In genomic region chr1:9942939-9943807, GRCh38 we compare ENCODE assay signal across 1 cellular context.
TF ChIP-seq lines count a peak whose summit lies in the region.

TSS of gene LZIC (minus strand) at chr1:9943391. CDS start at chr1:9936619, 6,772 bp downstream.
TSS of gene NMNAT1 (plus strand) at chr1:9943475. CDS start at chr1:9972074, 28,599 bp downstream.

TF ChIP-seq in K562, 482 proteins besides CTCF, POLR2A, EP300 and RAD21 (continued from another document and continues in another):
- peak; percentile 80 for TF ChIP-seq SMAD1 (IDR thresholded peaks at IDR 0.05; ENCODE audit: low read depth, low read length, partially characterized antibody)
- TF ChIP-seq C11orf30 (IDR thresholded peaks at IDR 0.05; ENCODE audit: low read depth): peak; percentile 100
- TF ChIP-seq POLR2AphosphoS5 (IDR thresholded peaks at IDR 0.05; ENCODE audit: control insufficient read depth, insufficient read depth, low read depth, low read length): peak; percentile 96
- TF ChIP-seq RNF219 (CRISPR knock-in tag; IDR thresholded peaks at IDR 0.05): no peak; the same call in 1 of the 2 replicates
- peak; percentile 93 for TF ChIP-seq RNF2 (IDR thresholded peaks at IDR 0.05)
- no peak for TF ChIP-seq RBM15 (IDR thresholded peaks at IDR 0.05; ENCODE audit: insufficient read depth, low read length)
- TF ChIP-seq BHLHE40 (IDR thresholded peaks at IDR 0.05; ENCODE audit: low read length): peak; percentile 59
- TF ChIP-seq, protein P1, sequence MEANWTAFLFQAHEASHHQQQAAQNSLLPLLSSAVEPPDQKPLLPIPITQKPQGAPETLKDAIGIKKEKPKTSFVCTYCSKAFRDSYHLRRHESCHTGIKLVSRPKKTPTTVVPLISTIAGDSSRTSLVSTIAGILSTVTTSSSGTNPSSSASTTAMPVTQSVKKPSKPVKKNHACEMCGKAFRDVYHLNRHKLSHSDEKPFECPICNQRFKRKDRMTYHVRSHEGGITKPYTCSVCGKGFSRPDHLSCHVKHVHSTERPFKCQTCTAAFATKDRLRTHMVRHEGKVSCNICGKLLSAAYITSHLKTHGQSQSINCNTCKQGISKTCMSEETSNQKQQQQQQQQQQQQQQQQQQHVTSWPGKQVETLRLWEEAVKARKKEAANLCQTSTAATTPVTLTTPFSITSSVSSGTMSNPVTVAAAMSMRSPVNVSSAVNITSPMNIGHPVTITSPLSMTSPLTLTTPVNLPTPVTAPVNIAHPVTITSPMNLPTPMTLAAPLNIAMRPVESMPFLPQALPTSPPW (CRISPR knock-in tag; IDR thresholded peaks at IDR 0.05): peak; percentile 86
- peak; percentile 62; the same call in 1 of the 2 replicates for TF ChIP-seq ZNF24 (IDR thresholded peaks at IDR 0.05)
- TF ChIP-seq UBTF (IDR thresholded peaks at IDR 0.05; ENCODE audit: borderline replicate concordance in 1 of 2, low read depth in 2 of 2, low read length in 2 of 2): peak; percentile 97 to 98
- TF ChIP-seq E2F3 (CRISPR knock-in tag; IDR thresholded peaks at IDR 0.05): peak; percentile 55; the same call in 1 of the 2 replicates
- 0 out of 2 replicates have a peak, but pooled peaks have one; percentile 29 for TF ChIP-seq CHCHD3 (CRISPR knock-in tag; IDR thresholded peaks at IDR 0.05)
- TF ChIP-seq CBX1 (IDR thresholded peaks at IDR 0.05; ENCODE audit: low read depth): peak; percentile 94
- TF ChIP-seq ZNF280A (IDR thresholded peaks at IDR 0.05; ENCODE audit: low read depth, partially characterized antibody): no peak
- TF ChIP-seq MLLT1 (IDR thresholded peaks at IDR 0.05): peak in 1 of 2 experiments; percentile 61; a peak in 1 of 4 replicates
- TF ChIP-seq CC2D1A (IDR thresholded peaks at IDR 0.05): peak; percentile 69
- no peak for TF ChIP-seq POLR3G (IDR thresholded peaks at IDR 0.05; ENCODE audit: extremely low read depth, insufficient read length, insufficient replicate concordance)
- no peak for TF ChIP-seq ZNF699 (CRISPR knock-in tag; IDR thresholded peaks at IDR 0.05; ENCODE audit: insufficient replicate concordance)
- TF ChIP-seq CHD2 (IDR thresholded peaks at IDR 0.05; ENCODE audit: low read depth, low read length): peak; percentile 92
- no peak for TF ChIP-seq MLX (CRISPR knock-in tag; conservative IDR thresholded peaks at IDR 0.05)
- no peak for TF ChIP-seq RAD51 (IDR thresholded peaks at IDR 0.05; ENCODE audit: borderline replicate concordance, low read depth)
- TF ChIP-seq, protein P2, sequence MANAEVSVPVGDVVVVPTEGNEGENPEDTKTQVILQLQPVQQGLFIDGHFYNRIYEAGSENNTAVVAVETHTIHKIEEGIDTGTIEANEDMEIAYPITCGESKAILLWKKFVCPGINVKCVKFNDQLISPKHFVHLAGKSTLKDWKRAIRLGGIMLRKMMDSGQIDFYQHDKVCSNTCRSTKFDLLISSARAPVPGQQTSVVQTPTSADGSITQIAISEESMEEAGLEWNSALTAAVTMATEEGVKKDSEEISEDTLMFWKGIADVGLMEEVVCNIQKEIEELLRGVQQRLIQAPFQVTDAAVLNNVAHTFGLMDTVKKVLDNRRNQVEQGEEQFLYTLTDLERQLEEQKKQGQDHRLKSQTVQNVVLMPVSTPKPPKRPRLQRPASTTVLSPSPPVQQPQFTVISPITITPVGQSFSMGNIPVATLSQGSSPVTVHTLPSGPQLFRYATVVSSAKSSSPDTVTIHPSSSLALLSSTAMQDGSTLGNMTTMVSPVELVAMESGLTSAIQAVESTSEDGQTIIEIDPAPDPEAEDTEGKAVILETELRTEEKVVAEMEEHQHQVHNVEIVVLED (CRISPR knock-in tag; IDR thresholded peaks at IDR 0.05): peak; percentile 96
- peak; percentile 70; the same call in 1 of the 2 replicates for TF ChIP-seq RHOXF2B (CRISPR knock-in tag; conservative IDR thresholded peaks at IDR 0.05)
- TF ChIP-seq RB1 (IDR thresholded peaks at IDR 0.05; ENCODE audit: low read depth): peak; percentile 99
- peak; percentile 82 for TF ChIP-seq SMAD4 (CRISPR knock-in tag; conservative IDR thresholded peaks at IDR 0.05)
- peak; percentile 92 for TF ChIP-seq RBM22 (IDR thresholded peaks at IDR 0.05; ENCODE audit: low read depth, low read length, poor library complexity, severe bottlenecking)
- TF ChIP-seq, protein P3, sequence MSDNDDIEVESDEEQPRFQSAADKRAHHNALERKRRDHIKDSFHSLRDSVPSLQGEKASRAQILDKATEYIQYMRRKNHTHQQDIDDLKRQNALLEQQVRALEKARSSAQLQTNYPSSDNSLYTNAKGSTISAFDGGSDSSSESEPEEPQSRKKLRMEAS (CRISPR knock-in tag; IDR thresholded peaks at IDR 0.05): peak; percentile 68; the same call in 1 of the 2 replicates
- TF ChIP-seq CCNT2 (IDR thresholded peaks at IDR 0.05; ENCODE audit: borderline replicate concordance, extremely low read depth, insufficient read length, low read depth, low read length): peak; percentile 71
- TF ChIP-seq HDAC1 (IDR thresholded peaks at IDR 0.05): peak; percentile 83 to 97; a peak in 3 of 4 replicates
- no peak for TF ChIP-seq SNRNP70 (optimal IDR thresholded peaks at IDR 0.05; ENCODE audit: low read depth, low read length)
- peak in 1 of 2 experiments; percentile 82; a peak in 1 of 4 replicates for TF ChIP-seq TEAD1 (CRISPR knock-in tag; IDR thresholded peaks at IDR 0.05)
- peak; percentile 69 for TF ChIP-seq RBM25 (IDR thresholded peaks at IDR 0.05; ENCODE audit: low read depth, low read length, severe bottlenecking)
- 0 out of 2 replicates have a peak, but pooled peaks have one; percentile 56 for TF ChIP-seq ZNF431 (CRISPR knock-in tag; IDR thresholded peaks at IDR 0.05)
- peak; percentile 51; the same call in 1 of the 2 replicates for TF ChIP-seq FOXP4 (CRISPR knock-in tag; IDR thresholded peaks at IDR 0.05; ENCODE audit: borderline replicate concordance)
- TF ChIP-seq CBX5 (IDR thresholded peaks at IDR 0.05; ENCODE audit: borderline replicate concordance, low read depth): peak; percentile 80; the same call in 1 of the 2 replicates
- peak; percentile 40 to 78 for TF ChIP-seq FOXK2 (conservative IDR thresholded peaks at IDR 0.05 in 1 of 2, IDR thresholded peaks at IDR 0.05 in 1 of 2; ENCODE audit: low read depth in 2 of 2)
- TF ChIP-seq HDGF (IDR thresholded peaks at IDR 0.05): no peak
- TF ChIP-seq NCOA4 (IDR thresholded peaks at IDR 0.05; ENCODE audit: partially characterized antibody): no peak
